Comparison of ENCODE assay signal across 1 cellular context in genomic region chr16:3097266-3097665, GRCh38.
TF ChIP-seq lines count a peak whose summit lies in the region.

No MANE protein-coding gene starts in this region.

TF ChIP-seq in GM23338, 12 proteins besides CTCF, POLR2A, EP300 and RAD21:
- TF ChIP-seq ZNF331 (CRISPR knock-in tag; IDR thresholded peaks at IDR 0.05; ENCODE audit: low read depth) (no peak), POLR2AphosphoS5 (IDR thresholded peaks at IDR 0.05; ENCODE audit: low read depth) (peak; percentile 36; the same call in 1 of the 2 replicates)
